ENCODE assay signal across 26 cellular contexts in the genomic region with DNA sequence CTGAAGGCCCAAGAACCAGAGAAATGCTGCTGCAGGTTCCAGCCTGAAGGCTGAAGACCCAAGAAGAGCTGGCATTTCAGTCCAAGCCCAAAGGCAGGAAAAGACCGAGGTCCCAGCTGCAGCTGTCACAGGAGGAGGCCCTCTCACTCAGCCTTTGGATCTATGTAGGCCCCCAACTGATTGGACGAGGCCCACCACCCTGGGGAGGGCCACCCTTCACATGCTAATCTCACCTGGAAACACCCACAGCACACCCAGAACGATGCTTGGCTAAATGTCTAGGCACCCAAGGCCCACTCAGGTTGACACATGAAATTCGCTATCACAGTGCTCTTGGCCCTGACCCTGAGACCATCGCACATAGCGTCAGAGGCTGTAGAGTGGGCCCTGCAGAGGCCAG. TPM values are rescaled to one million over a fixed set of nuclear protein-coding genes. Genes with fewer than 3 reads are reported as not detected.
A peak's percentile ranks its signal among the peaks of the same experiment; 100 is the strongest.
DNase-seq lines count a peak whose midpoint lies in the region; ATAC-seq and TF ChIP-seq lines count a peak whose summit lies in the region.
"Had no signal": no experiment of that assay in that cellular context is flagged by ENCODE, and none has a peak within 500 bp of the region (broad histone marks: within the 10 kb centered on the region; RNA-seq: fewer than 3 reads in every experiment).

No MANE protein-coding gene starts in this region.

- H3K4me2 ChIP-seq in KMS-11 = no peak overlapping the region; the same call in 1 of the 2 replicates

- H3K79me2 ChIP-seq in KMS-11 (ENCODE audit: insufficient read depth, low read depth) = peaks cover 79% of the 10 kb centered on the region

- POLR2A ChIA-PET in activated naive CD8-positive, alpha-beta T cell treated with anti-CD3 and anti-CD28 coated beads, Interleukin-2, amount 10 ng/mL, durations not matched to agents 7 days and 5 days (lab: Charles Lee) = interaction anchor here (4.8 kb wide), 1 partner anchor 145 kb away, joined by 32 read pairs; no protein-coding TSS in a partner anchor

- H3K27me3 ChIP-seq in KMS-11 (ENCODE audit: insufficient read depth, low read depth) = no peaks in the 10 kb centered on the region
- H3K27me3 ChIP-seq in stomach = peaks cover 0 to 8% (median 0%) of the 10 kb centered on the region in 3 donors
- H3K27me3 ChIP-seq: breast epithelium, colonic mucosa, pancreas, thyroid gland had no signal

- H3K4me3 ChIP-seq in KMS-11 (IDR thresholded peaks at IDR 0.05; ENCODE audit: insufficient read depth, low read depth, low read length) = no peak overlapping the region
- no peak overlapping the region for H3K4me3 ChIP-seq in stomach
- H3K4me3 ChIP-seq: breast epithelium, colonic mucosa, pancreas, thyroid gland had no signal

- H3K36me3 ChIP-seq in KMS-11 (ENCODE audit: insufficient read depth) (no peaks in the 10 kb centered on the region), stomach (peaks cover 0 to 13% (median 2%) of the 10 kb centered on the region in 4 donors)
- H3K36me3 ChIP-seq: breast epithelium, colonic mucosa, pancreas, thyroid gland had no signal

- no peaks in the 10 kb centered on the region for H3K9me3 Mint-ChIP-seq in activated naive CD8-positive, alpha-beta T cell treated with anti-CD3 and anti-CD28 coated beads, Interleukin-2, amount 10 ng/mL, durations not matched to agents 7 days and 5 days
- no peaks in the 10 kb centered on the region for H3K9me3 Mint-ChIP-seq in activated naive CD8-positive, alpha-beta T cell treated with anti-CD3 and anti-CD28 coated beads for 36 hours
- no peaks in the 10 kb centered on the region for H3K9me3 Mint-ChIP-seq in effector memory CD8-positive, alpha-beta T cell
- no peaks in the 10 kb centered on the region for H3K9me3 Mint-ChIP-seq in Calu3 (ENCODE audit: low read depth, unreplicated experiment)
- H3K9me3 Mint-ChIP-seq: endodermal cell; nephron; stimulated activated naive CD8-positive, alpha-beta T cell treated with anti-CD3 and anti-CD28 coated beads, Interleukin-15, Interleukin-2, amounts not matched to agents 100 ng/mL and 50 ng/mL, for 24 hours had no signal

- no peak for ATAC-seq in activated naive CD8-positive, alpha-beta T cell treated with anti-CD3 and anti-CD28 coated beads, Interleukin-2, amount 10 ng/mL, durations not matched to agents 7 days and 5 days (ENCODE audit: low read depth)
- no peak for ATAC-seq in effector memory CD8-positive, alpha-beta T cell (replicated peaks)
- ATAC-seq in GM18519 (IDR thresholded peaks at IDR 0.05; ENCODE audit: low FRiP score, unreplicated experiment) = no peak
- ATAC-seq: pancreas, right cardiac atrium had no signal

- H3K27ac Mint-ChIP-seq in activated naive CD8-positive, alpha-beta T cell treated with anti-CD3 and anti-CD28 coated beads, Interleukin-2, amount 10 ng/mL, durations not matched to agents 7 days and 5 days = peak overlapping the region; percentile 98
- no peak overlapping the region for H3K27ac Mint-ChIP-seq in activated naive CD8-positive, alpha-beta T cell treated with anti-CD3 and anti-CD28 coated beads for 36 hours
- peak overlapping the region; percentile 62 to 95 for H3K27ac Mint-ChIP-seq in effector memory CD8-positive, alpha-beta T cell
- H3K27ac Mint-ChIP-seq in Calu3 (ENCODE audit: unreplicated experiment) = no peak overlapping the region
- H3K27ac Mint-ChIP-seq: endodermal cell; nephron; stimulated activated naive CD8-positive, alpha-beta T cell treated with anti-CD3 and anti-CD28 coated beads, Interleukin-15, Interleukin-2, amounts not matched to agents 100 ng/mL and 50 ng/mL, for 24 hours had no signal

- no peak overlapping the region for H2AFZ ChIP-seq in KMS-11 (ENCODE audit: low read depth)

- CTCF ChIA-PET in Calu3 (lab: Charles Lee) = no interaction called here

- H3K36me3 Mint-ChIP-seq in activated naive CD8-positive, alpha-beta T cell treated with anti-CD3 and anti-CD28 coated beads, Interleukin-2, amount 10 ng/mL, durations not matched to agents 7 days and 5 days = peaks cover 15% of the 10 kb centered on the region
- peaks cover 23% of the 10 kb centered on the region for H3K36me3 Mint-ChIP-seq in activated naive CD8-positive, alpha-beta T cell treated with anti-CD3 and anti-CD28 coated beads for 36 hours
- peaks cover 6% of the 10 kb centered on the region for H3K36me3 Mint-ChIP-seq in effector memory CD8-positive, alpha-beta T cell (ENCODE audit: insufficient read depth)
- peaks cover 37% of the 10 kb centered on the region for H3K36me3 Mint-ChIP-seq in Calu3 (ENCODE audit: insufficient read depth, unreplicated experiment)

- peaks cover 88% of the 10 kb centered on the region for H3K4me1 ChIP-seq in KMS-11 (ENCODE audit: low read depth, poor library complexity, severe bottlenecking)
- H3K4me1 ChIP-seq in stomach = peaks cover 63 to 97% (median 92%) of the 10 kb centered on the region in 4 donors

- intact Hi-C loops in stomach (cut with DNase I; ENCODE audit: low total_unique reads) (no loop called here), Calu3 (cut with micrococcal nuclease; ENCODE audit: unreplicated experiment) (no loop called here)

- H3K27ac ChIP-seq in KMS-11 = peak overlapping the region; percentile 87; the same call in 1 of the 2 replicates
- H3K27ac ChIP-seq in stomach = peak overlapping the region in 4 of 5 donors; percentile 20 to 99 (median 87)
- H3K27ac ChIP-seq: colonic mucosa, pancreas, WERI-Rb-1 had no signal

- H3K4me1 Mint-ChIP-seq in activated naive CD8-positive, alpha-beta T cell treated with anti-CD3 and anti-CD28 coated beads, Interleukin-2, amount 10 ng/mL, durations not matched to agents 7 days and 5 days = peaks cover 57% of the 10 kb centered on the region
- H3K4me1 Mint-ChIP-seq in activated naive CD8-positive, alpha-beta T cell treated with anti-CD3 and anti-CD28 coated beads for 36 hours = peaks cover 48% of the 10 kb centered on the region
- peaks cover 18 to 21% of the 10 kb centered on the region in 2 donors for H3K4me1 Mint-ChIP-seq in effector memory CD8-positive, alpha-beta T cell (ENCODE audit: low read depth in 2 of 2)
- peaks cover 55% of the 10 kb centered on the region for H3K4me1 Mint-ChIP-seq in Calu3 (ENCODE audit: low read depth, unreplicated experiment)

- WGBS in stomach, 5 donors = 87 to 100% (median 90%) methylated on average over 1 to 6 of the region's 6 CpGs

- no peak for TF ChIP-seq POLR2A in stomach (IDR thresholded peaks at IDR 0.05)

- no peak for TF ChIP-seq EP300 in stomach (IDR thresholded peaks at IDR 0.05)

- no TSS peak for BruUV-seq in Calu3 (replicated peaks; lab: Mats Ljungman, UMichigan)

- no peak for DNase-seq in activated naive CD8-positive, alpha-beta T cell treated with anti-CD3 and anti-CD28 coated beads, Interleukin-2, amount 10 ng/mL, durations not matched to agents 7 days and 5 days
- no peak for DNase-seq in activated naive CD8-positive, alpha-beta T cell treated with anti-CD3 and anti-CD28 coated beads for 36 hours
- DNase-seq in effector memory CD8-positive, alpha-beta T cell = no peak
- DNase-seq in stomach (no peak), Calu3 (no peak), KG1 (lab: John Stamatoyannopoulos, UW) (no peak)
- DNase-seq: activated CD4-positive, alpha-beta T cell treated with anti-CD3 and anti-CD28 coated beads, Interleukin-2, amount 50 U/mL, for 1 hour; activated gamma-delta T cell; activated T-cell treated with anti-CD3 and anti-CD28 coated beads for 4 hours; C1 segment of cervical spinal cord; colonic mucosa; endodermal cell; GOT3; KBM-7; NCI-H1694; NCI-H69; pancreas; RPMI8226; thyroid gland; WERI-Rb-1 had no signal

- no peak overlapping the region for H3K9ac ChIP-seq in KMS-11

- TF ChIP-seq CTCF in KMS-11 (conservative IDR thresholded peaks at IDR 0.05; ENCODE audit: low read depth, low read length) (no peak), stomach (IDR thresholded peaks at IDR 0.05) (no peak), Calu3 (IDR thresholded peaks at IDR 0.05; ENCODE audit: unreplicated experiment) (no peak)

- H3K4me3 Mint-ChIP-seq in activated naive CD8-positive, alpha-beta T cell treated with anti-CD3 and anti-CD28 coated beads, Interleukin-2, amount 10 ng/mL, durations not matched to agents 7 days and 5 days = no peak overlapping the region
- H3K4me3 Mint-ChIP-seq in activated naive CD8-positive, alpha-beta T cell treated with anti-CD3 and anti-CD28 coated beads for 36 hours = no peak overlapping the region
- no peak overlapping the region for H3K4me3 Mint-ChIP-seq in effector memory CD8-positive, alpha-beta T cell
- H3K4me3 Mint-ChIP-seq in Calu3 (ENCODE audit: low read depth, unreplicated experiment) = no peak overlapping the region
- H3K4me3 Mint-ChIP-seq: endodermal cell; nephron; stimulated activated naive CD8-positive, alpha-beta T cell treated with anti-CD3 and anti-CD28 coated beads, Interleukin-15, Interleukin-2, amounts not matched to agents 100 ng/mL and 50 ng/mL, for 24 hours had no signal

- 0 out of 2 replicates have a peak, but pooled peaks cover 9% of the 10 kb centered on the region for H4K20me1 ChIP-seq in KMS-11 (ENCODE audit: insufficient read depth)

- no peaks in the 10 kb centered on the region for H3K27me3 Mint-ChIP-seq in activated naive CD8-positive, alpha-beta T cell treated with anti-CD3 and anti-CD28 coated beads, Interleukin-2, amount 10 ng/mL, durations not matched to agents 7 days and 5 days
- no peaks in the 10 kb centered on the region for H3K27me3 Mint-ChIP-seq in activated naive CD8-positive, alpha-beta T cell treated with anti-CD3 and anti-CD28 coated beads for 36 hours
- no peaks in the 10 kb centered on the region for H3K27me3 Mint-ChIP-seq in effector memory CD8-positive, alpha-beta T cell
- no peaks in the 10 kb centered on the region for H3K27me3 Mint-ChIP-seq in Calu3 (ENCODE audit: unreplicated experiment)
- H3K27me3 Mint-ChIP-seq: stimulated activated naive CD8-positive, alpha-beta T cell treated with anti-CD3 and anti-CD28 coated beads, Interleukin-15, Interleukin-2, amounts not matched to agents 100 ng/mL and 50 ng/mL, for 24 hours had no signal

- H3K9me3 ChIP-seq in stomach = no peaks in the 10 kb centered on the region
- H3K9me3 ChIP-seq: breast epithelium, colonic mucosa, pancreas, thyroid gland had no signal

RNA-seq across cellular contexts. Expression of gene SLCO4A1, which starts 6.8 kb away (rescaled TPM):
- total RNA-seq in activated naive CD8-positive, alpha-beta T cell treated with anti-CD3 and anti-CD28 coated beads, Interleukin-2, amount 10 ng/mL, durations not matched to agents 7 days and 5 days = 10 to 100 TPM; 57.5 to 61.9 TPM
- 10 to 100 TPM; 55.0 to 56.9 TPM for total RNA-seq in activated naive CD8-positive, alpha-beta T cell treated with anti-CD3 and anti-CD28 coated beads for 36 hours
- total RNA-seq in stomach = 10 to 100 TPM in 3 of 5 donors, 1 to 10 TPM in 1, under 1 TPM in 1; 0.58 to 44.3 (median 20.7) TPM
- polyA plus RNA-seq in stomach = 10 to 100 TPM in 1 of 3 donors, 1 to 10 TPM in 2; 4.4 to 14.7 (median 9.0) TPM
- total RNA-seq in Calu3 (2022) = 51.9 and 63.9 TPM in 2 replicates

RNA-seq across cellular contexts. Expression of gene NTSR1, which starts 59.5 kb away (rescaled TPM):
- under 1 TPM; 0.33 to 0.37 TPM for total RNA-seq in activated naive CD8-positive, alpha-beta T cell treated with anti-CD3 and anti-CD28 coated beads, Interleukin-2, amount 10 ng/mL, durations not matched to agents 7 days and 5 days
- total RNA-seq in activated naive CD8-positive, alpha-beta T cell treated with anti-CD3 and anti-CD28 coated beads for 36 hours = not detected
- total RNA-seq in stomach = 10 to 100 TPM in 1 of 5 donors, not detected in 4; 15.9 TPM
- polyA plus RNA-seq in stomach = under 1 TPM in 2 of 3 donors, not detected in 1; 0.06 to 0.28 TPM
- not detected in 2 replicates for total RNA-seq in Calu3 (2022)
- polyA plus RNA-seq: right cardiac atrium had no signal

Comparison
In these comparisons a context has a peak if more than half of its experiments do, and no peak if none do; other contexts are left out.
1. H3K27ac Mint-ChIP-seq: peak in activated naive CD8-positive, alpha-beta T cell treated with anti-CD3 and anti-CD28 coated beads, Interleukin-2, amount 10 ng/mL, durations not matched to agents 7 days and 5 days (single experiment) and effector memory CD8-positive, alpha-beta T cell (2 of 2); none in activated naive CD8-positive, alpha-beta T cell treated with anti-CD3 and anti-CD28 coated beads for 36 hours (single experiment) and Calu3 (single experiment).